In the genomic region with DNA sequence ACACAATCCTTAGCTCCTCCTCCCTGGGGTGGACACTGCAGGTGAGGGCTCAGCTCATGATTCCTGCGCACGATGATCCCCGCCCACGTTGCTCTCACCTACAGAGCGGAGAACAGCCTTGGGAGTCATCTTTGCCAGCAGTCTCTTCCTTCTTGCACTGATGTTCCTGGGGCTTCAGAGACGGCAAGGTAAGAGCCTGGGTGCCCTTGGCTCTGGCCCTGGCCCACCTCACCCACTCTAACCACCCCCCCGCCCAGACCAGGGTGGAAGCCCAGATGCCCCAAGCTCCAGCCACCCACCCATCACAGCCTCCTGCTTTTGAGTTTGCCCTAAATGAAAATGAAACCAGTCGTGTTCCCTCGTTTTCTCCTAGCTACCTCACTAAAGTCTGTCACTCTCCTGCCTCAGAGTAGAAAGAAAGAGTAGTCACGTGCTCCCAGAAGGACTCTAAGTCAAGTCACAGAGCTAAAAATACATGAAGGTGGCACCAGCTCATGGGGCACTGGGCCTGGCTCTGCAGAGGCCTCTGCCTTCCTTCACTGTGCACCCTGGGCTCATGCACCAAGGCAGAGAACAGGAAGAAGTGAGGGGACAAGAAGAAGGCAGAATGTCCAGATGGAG, we compare ENCODE assay signal across 11 cellular contexts. TPM values are rescaled to one million over a fixed set of nuclear protein-coding genes. Genes with fewer than 3 reads are reported as not detected.
DNase-seq lines count a peak whose midpoint lies in the region; ATAC-seq and TF ChIP-seq lines count a peak whose summit lies in the region.
"Had no signal": no experiment of that assay in that cellular context is flagged by ENCODE, and none has a peak within 500 bp of the region (broad histone marks: within the 10 kb centered on the region; RNA-seq: fewer than 3 reads in every experiment).

No MANE protein-coding gene starts in this region.

- peaks cover 80% of the 10 kb centered on the region for H3K36me3 Mint-ChIP-seq in activated CD8-positive, alpha-beta memory T cell treated with anti-CD3 and anti-CD28 coated beads, Interleukin-2, amount 10 ng/mL, durations not matched to agents 7 days and 5 days
- H3K36me3 Mint-ChIP-seq in stimulated activated naive B cell treated with anti-CD40 and anti-IgM and Interleukin-4, amounts not matched to agents 10 μg/mL and 1 μg/mL and 100 μg/mL, for 72 hours, result peaks cover 82 to 91% of the 10 kb centered on the region in 2 donors

- no peak overlapping the region for H3K4me3 ChIP-seq in KMS-11 (IDR thresholded peaks at IDR 0.05; ENCODE audit: insufficient read depth, low read depth, low read length)
- peak overlapping the region; percentile 17 for H3K4me3 ChIP-seq in left ventricle myocardium inferior
- H3K4me3 ChIP-seq: uterus had no signal

- intact Hi-C loops in left ventricle myocardium inferior (cut with micrococcal nuclease), result no loop called here

- peak; percentile 34 for ATAC-seq in activated CD8-positive, alpha-beta memory T cell treated with anti-CD3 and anti-CD28 coated beads, Interleukin-2, amount 10 ng/mL, durations not matched to agents 7 days and 5 days
- ATAC-seq in stimulated activated naive B cell treated with anti-CD40 and anti-IgM and Interleukin-4, amounts not matched to agents 10 μg/mL and 1 μg/mL and 100 μg/mL, for 72 hours (replicated peaks), result peak; percentile 4 to 10
- ATAC-seq in HG03469 (IDR thresholded peaks at IDR 0.05; ENCODE audit: unreplicated experiment) (no peak), HG03354 (IDR thresholded peaks at IDR 0.05; ENCODE audit: poor library complexity, severe bottlenecking, unreplicated experiment) (no peak)

- no peaks in the 10 kb centered on the region for H4K20me1 ChIP-seq in KMS-11 (ENCODE audit: insufficient read depth)

- no peak for DNase-seq in activated CD8-positive, alpha-beta memory T cell treated with anti-CD3 and anti-CD28 coated beads, Interleukin-2, amount 10 ng/mL, durations not matched to agents 7 days and 5 days
- DNase-seq in left ventricle myocardium inferior, result no peak
- no peak for DNase-seq in stimulated activated naive B cell treated with anti-CD40 and anti-IgM and Interleukin-4, amounts not matched to agents 10 μg/mL and 1 μg/mL and 100 μg/mL, for 72 hours
- no peak for DNase-seq in GDM1 (lab: John Stamatoyannopoulos, UW)
- DNase-seq in occipital lobe (lab: John Stamatoyannopoulos, UW), result no peak
- DNase-seq: NCI-H69, uterus, WERI-Rb-1 had no signal

- peaks cover 84% of the 10 kb centered on the region for H3K4me1 Mint-ChIP-seq in activated CD8-positive, alpha-beta memory T cell treated with anti-CD3 and anti-CD28 coated beads, Interleukin-2, amount 10 ng/mL, durations not matched to agents 7 days and 5 days
- peaks cover 71 to 91% of the 10 kb centered on the region in 2 donors for H3K4me1 Mint-ChIP-seq in stimulated activated naive B cell treated with anti-CD40 and anti-IgM and Interleukin-4, amounts not matched to agents 10 μg/mL and 1 μg/mL and 100 μg/mL, for 72 hours

- H3K27me3 Mint-ChIP-seq in activated CD8-positive, alpha-beta memory T cell treated with anti-CD3 and anti-CD28 coated beads, Interleukin-2, amount 10 ng/mL, durations not matched to agents 7 days and 5 days, result no peaks in the 10 kb centered on the region
- H3K27me3 Mint-ChIP-seq in stimulated activated naive B cell treated with anti-CD40 and anti-IgM and Interleukin-4, amounts not matched to agents 10 μg/mL and 1 μg/mL and 100 μg/mL, for 72 hours, result no peaks in the 10 kb centered on the region

- CTCF ChIA-PET in activated CD8-positive, alpha-beta memory T cell treated with anti-CD3 and anti-CD28 coated beads, Interleukin-2, amount 10 ng/mL, durations not matched to agents 7 days and 5 days (lab: Charles Lee), result interaction anchor here (0.8 to 6.7 kb wide), 12 partner anchors 9 to 125 kb away, joined by 3 to 171 read pairs (median 12); a partner anchor contains a TSS

- no peaks in the 10 kb centered on the region for H3K36me3 ChIP-seq in KMS-11 (ENCODE audit: insufficient read depth)
- peaks cover 95% of the 10 kb centered on the region for H3K36me3 ChIP-seq in left ventricle myocardium inferior
- H3K36me3 ChIP-seq: uterus had no signal

- peak overlapping the region; percentile 72 for H3K4me3 Mint-ChIP-seq in activated CD8-positive, alpha-beta memory T cell treated with anti-CD3 and anti-CD28 coated beads, Interleukin-2, amount 10 ng/mL, durations not matched to agents 7 days and 5 days
- peak overlapping the region; percentile 49 to 77 for H3K4me3 Mint-ChIP-seq in stimulated activated naive B cell treated with anti-CD40 and anti-IgM and Interleukin-4, amounts not matched to agents 10 μg/mL and 1 μg/mL and 100 μg/mL, for 72 hours

- H3K79me2 ChIP-seq in KMS-11 (ENCODE audit: insufficient read depth, low read depth), result no peaks in the 10 kb centered on the region

- peak overlapping the region; percentile 45 for H3K4me2 ChIP-seq in KMS-11

- TF ChIP-seq CTCF in KMS-11 (conservative IDR thresholded peaks at IDR 0.05; ENCODE audit: low read depth, low read length) (no peak), left ventricle myocardium inferior (IDR thresholded peaks at IDR 0.05; ENCODE audit: borderline replicate concordance) (no peak)

- no peaks in the 10 kb centered on the region for H3K9me3 Mint-ChIP-seq in activated CD8-positive, alpha-beta memory T cell treated with anti-CD3 and anti-CD28 coated beads, Interleukin-2, amount 10 ng/mL, durations not matched to agents 7 days and 5 days (ENCODE audit: low read depth)
- no peaks in the 10 kb centered on the region for H3K9me3 Mint-ChIP-seq in stimulated activated naive B cell treated with anti-CD40 and anti-IgM and Interleukin-4, amounts not matched to agents 10 μg/mL and 1 μg/mL and 100 μg/mL, for 72 hours

- no peaks in the 10 kb centered on the region for H3K9me3 ChIP-seq in left ventricle myocardium inferior (replicated peaks)
- H3K9me3 ChIP-seq: uterus had no signal

- H2AFZ ChIP-seq in KMS-11 (ENCODE audit: low read depth), result no peak overlapping the region

- peaks cover 26% of the 10 kb centered on the region for H3K4me1 ChIP-seq in KMS-11 (ENCODE audit: low read depth, poor library complexity, severe bottlenecking)
- H3K4me1 ChIP-seq in left ventricle myocardium inferior, result peaks cover 24% of the 10 kb centered on the region
- H3K4me1 ChIP-seq: uterus had no signal

- no peaks in the 10 kb centered on the region for H3K27me3 ChIP-seq in KMS-11 (ENCODE audit: insufficient read depth, low read depth)
- no peaks in the 10 kb centered on the region for H3K27me3 ChIP-seq in left ventricle myocardium inferior (ENCODE audit: low read depth)
- H3K27me3 ChIP-seq: uterus had no signal

- H3K9ac ChIP-seq in KMS-11, result no peak overlapping the region

- peak overlapping the region; percentile 98 for H3K27ac Mint-ChIP-seq in activated CD8-positive, alpha-beta memory T cell treated with anti-CD3 and anti-CD28 coated beads, Interleukin-2, amount 10 ng/mL, durations not matched to agents 7 days and 5 days
- peak overlapping the region; percentile 95 for H3K27ac Mint-ChIP-seq in stimulated activated naive B cell treated with anti-CD40 and anti-IgM and Interleukin-4, amounts not matched to agents 10 μg/mL and 1 μg/mL and 100 μg/mL, for 72 hours

- H3K27ac ChIP-seq in KMS-11 (peak overlapping the region; percentile 38; the same call in 1 of the 2 replicates), left ventricle myocardium inferior (replicated peaks) (peak overlapping the region; percentile 65)
- H3K27ac ChIP-seq: uterus, WERI-Rb-1 had no signal

RNA-seq across cellular contexts. Expression of a gene that starts 9.0 kb away (rescaled TPM):
- total RNA-seq in activated CD8-positive, alpha-beta memory T cell treated with anti-CD3 and anti-CD28 coated beads, Interleukin-2, amount 10 ng/mL, durations not matched to agents 7 days and 5 days, result 10 to 100 TPM; 49.1 to 53.0 TPM
- total RNA-seq in left ventricle myocardium inferior (16.4 TPM), occipital lobe (0.78 TPM)

RNA-seq across cellular contexts. Expression of a gene that starts 9.6 kb away (rescaled TPM):
- 10 to 100 TPM; 49.2 to 59.1 TPM for total RNA-seq in activated CD8-positive, alpha-beta memory T cell treated with anti-CD3 and anti-CD28 coated beads, Interleukin-2, amount 10 ng/mL, durations not matched to agents 7 days and 5 days
- total RNA-seq in left ventricle myocardium inferior (4.2 TPM), occipital lobe (6.4 TPM)

RNA-seq across cellular contexts. Expression of a gene that starts 16.1 kb away (rescaled TPM):
- 10 to 100 TPM; 44.9 to 67.3 TPM for total RNA-seq in activated CD8-positive, alpha-beta memory T cell treated with anti-CD3 and anti-CD28 coated beads, Interleukin-2, amount 10 ng/mL, durations not matched to agents 7 days and 5 days
- total RNA-seq in left ventricle myocardium inferior, result 0.16 TPM
- total RNA-seq in occipital lobe, result 0.94 TPM

RNA-seq across cellular contexts. Expression of a gene that starts 32.2 kb away (rescaled TPM):
- total RNA-seq in activated CD8-positive, alpha-beta memory T cell treated with anti-CD3 and anti-CD28 coated beads, Interleukin-2, amount 10 ng/mL, durations not matched to agents 7 days and 5 days, result 100 to 1,000 TPM; 191 to 271 TPM
- 235 TPM for total RNA-seq in left ventricle myocardium inferior
- total RNA-seq in occipital lobe, result 36.5 TPM

RNA-seq across cellular contexts. Expression of a gene that starts 33.0 kb away (rescaled TPM):
- 100 to 1,000 TPM; 173 to 200 TPM for total RNA-seq in activated CD8-positive, alpha-beta memory T cell treated with anti-CD3 and anti-CD28 coated beads, Interleukin-2, amount 10 ng/mL, durations not matched to agents 7 days and 5 days
- total RNA-seq in left ventricle myocardium inferior (9.2 TPM), occipital lobe (9.0 TPM)

Comparison
In these comparisons a context has a peak if more than half of its experiments do, and no peak if none do; other contexts are left out.
1. ATAC-seq: peak in activated CD8-positive, alpha-beta memory T cell treated with anti-CD3 and anti-CD28 coated beads, Interleukin-2, amount 10 ng/mL, durations not matched to agents 7 days and 5 days (single experiment) and stimulated activated naive B cell treated with anti-CD40 and anti-IgM and Interleukin-4, amounts not matched to agents 10 μg/mL and 1 μg/mL and 100 μg/mL, for 72 hours (2 of 2); none in HG03469 (single experiment) and HG03354 (single experiment).
2. RNA of a gene that starts 16.1 kb away (total RNA-seq): 44.9 to 67.3 TPM in activated CD8-positive, alpha-beta memory T cell treated with anti-CD3 and anti-CD28 coated beads, Interleukin-2, amount 10 ng/mL, durations not matched to agents 7 days and 5 days; 0.94 TPM in occipital lobe (single experiment) and 0.16 TPM in left ventricle myocardium inferior (single experiment); every median in the first group is over 10 times any median in the second.